ENCODE assay signal across 15 cellular contexts in genomic region chr9:108083796-108084352, GRCh38.
"Had no signal": no experiment of that assay in that cellular context is flagged by ENCODE, and none has a peak within 500 bp of the region (broad histone marks: within the 10 kb centered on the region; RNA-seq: fewer than 3 reads in every experiment).

No MANE protein-coding gene starts in this region.

- H3K36me3 ChIP-seq: pancreas, tibial artery had no signal

- ATAC-seq: activated CD8-positive, alpha-beta T cell treated with anti-CD3 and anti-CD28 coated beads for 36 hours; activated T-cell treated with anti-CD3 and anti-CD28 coated beads, Interleukin-2, amount 50 U/mL, for 4 hours; left lobe of liver; mucosa of descending colon; naive thymus-derived CD4-positive, alpha-beta T cell; pancreas; stimulated activated effector memory CD8-positive, alpha-beta T cell treated with anti-CD3 and anti-CD28 coated beads, Interleukin-12 subunit alpha, Interleukin-12 subunit beta, amount 100 ng/mL, for 72 hours had no signal

- H3K4me3 ChIP-seq: dorsolateral prefrontal cortex, mucosa of descending colon, pancreas, tibial artery had no signal

- H3K9me3 ChIP-seq: mucosa of descending colon, pancreas, tibial artery had no signal

- H3K27me3 ChIP-seq: pancreas, tibial artery had no signal

- DNase-seq: activated B cell treated with CpG ODN at 0.5 μM for 24 hours; activated CD4-positive, alpha-beta T cell treated with anti-CD3 and anti-CD28 coated beads for 48 hours; activated CD8-positive, alpha-beta T cell treated with anti-CD3 and anti-CD28 coated beads for 36 hours; activated effector memory CD4-positive, alpha-beta T cell treated with anti-CD3 and anti-CD28 coated beads, Interleukin-2, amount 50 U/mL, for 16 hours; activated T-cell treated with anti-CD3 and anti-CD28 coated beads, Interleukin-2, amount 50 U/mL, for 4 hours; dorsolateral prefrontal cortex; endodermal cell; mammary epithelial cell; naive thymus-derived CD4-positive, alpha-beta T cell; stimulated activated CD4-positive, alpha-beta T cell treated with anti-CD3 and anti-CD28 coated beads, Interleukin-2, amount 100 ng/mL, for 24 hours had no signal

- H3K4me1 ChIP-seq: pancreas, tibial artery had no signal

- H3K27ac ChIP-seq: dorsolateral prefrontal cortex, pancreas, tibial artery had no signal
